8 cellular contexts compared by ENCODE assay signal in the genomic region with DNA sequence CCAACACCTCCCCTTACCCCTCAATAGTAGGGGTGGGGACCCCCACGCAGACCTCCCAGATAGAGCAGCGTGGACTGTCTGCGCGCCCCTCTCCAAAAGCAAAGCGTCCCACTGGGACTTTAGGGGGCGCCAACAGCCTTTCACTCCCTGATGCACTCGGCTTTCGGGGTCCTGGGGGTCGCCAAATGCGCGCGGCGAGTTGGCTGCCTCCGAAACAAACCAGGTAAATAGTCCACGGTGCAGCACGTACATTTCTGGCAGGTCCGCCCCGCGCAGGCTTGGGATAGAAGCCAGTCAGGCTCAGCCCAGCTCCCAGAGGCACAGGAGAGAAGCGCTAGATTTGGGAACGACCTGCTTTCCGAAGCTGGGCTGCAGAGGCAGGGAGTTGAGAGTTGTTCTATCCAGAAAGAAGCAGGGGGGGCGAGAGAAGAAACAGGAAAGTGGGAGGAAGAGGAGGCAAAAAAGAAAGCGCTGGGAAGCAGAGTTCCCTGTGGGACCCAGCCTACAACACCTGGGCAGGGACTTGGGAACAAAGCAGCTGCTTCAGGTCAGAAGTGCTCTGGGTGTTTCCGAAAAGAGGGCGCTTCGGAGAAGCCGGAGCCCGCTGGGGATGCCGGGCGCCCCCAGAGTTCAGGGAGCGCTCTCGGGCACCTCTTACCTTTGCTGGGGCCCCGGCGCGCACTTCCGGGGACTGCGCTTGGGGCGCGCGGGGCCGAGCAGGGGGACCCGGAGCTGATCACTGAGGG. TPM values are rescaled to one million over a fixed set of nuclear protein-coding genes. Genes with fewer than 3 reads are reported as not detected.
A peak's percentile ranks its signal among the peaks of the same experiment; 100 is the strongest.
DNase-seq lines count a peak whose midpoint lies in the region; ATAC-seq and TF ChIP-seq lines count a peak whose summit lies in the region.

No MANE protein-coding gene starts in this region.

- H3K36me3 ChIP-seq in A673 (ENCODE audit: insufficient read depth, low read length, poor library complexity, severe bottlenecking) (no peaks in the 10 kb centered on the region), Peyer's patch (no peaks in the 10 kb centered on the region)

- ATAC-seq in GM18909 (IDR thresholded peaks at IDR 0.05; ENCODE audit: poor library complexity, unreplicated experiment): peak; percentile 65
- peak; percentile 63 to 81 for ATAC-seq in naive thymus-derived CD8-positive, alpha-beta T cell
- ATAC-seq in GM18520 (IDR thresholded peaks at IDR 0.05; ENCODE audit: unreplicated experiment): no peak
- ATAC-seq in GM18519 (IDR thresholded peaks at IDR 0.05; ENCODE audit: low FRiP score, unreplicated experiment): no peak

- H3K9me3 ChIP-seq in A673 (ENCODE audit: low read depth, low read length, poor library complexity, severe bottlenecking) (no peaks in the 10 kb centered on the region), Peyer's patch (no peaks in the 10 kb centered on the region)

- H3K27me3 ChIP-seq in A673 (replicated peaks; ENCODE audit: insufficient read depth, low read depth, low read length, poor library complexity) (no peaks in the 10 kb centered on the region), Peyer's patch (no peaks in the 10 kb centered on the region)

- H3K4me3 Mint-ChIP-seq in naive thymus-derived CD8-positive, alpha-beta T cell: peak overlapping the region; percentile 78 to 96 (median 88)

- POLR2A ChIA-PET in A673 (lab: Charles Lee; ENCODE audit: low non-redundant PET): no interaction called here
- POLR2A ChIA-PET in naive thymus-derived CD8-positive, alpha-beta T cell (lab: Charles Lee): no interaction called here

- peak; percentile 68 for DNase-seq in A673 (ENCODE audit: low spot score)
- DNase-seq in Peyer's patch: peak in 2 of 3 donors; percentile 45 to 55
- DNase-seq in epithelial cell of prostate (ENCODE audit: low read depth, low spot score): no peak
- DNase-seq in naive thymus-derived CD8-positive, alpha-beta T cell: peak in 1 of 10 donors; percentile 4
- DNase-seq in superior temporal gyrus (ENCODE audit: extremely low spot score): no peak

- peaks cover 8 to 40% (median 23%) of the 10 kb centered on the region in 4 donors for H3K4me1 Mint-ChIP-seq in naive thymus-derived CD8-positive, alpha-beta T cell

- no TSS peak for BruUV-seq in A673 (replicated peaks; lab: Mats Ljungman, UMichigan)

- H3K27ac Mint-ChIP-seq in naive thymus-derived CD8-positive, alpha-beta T cell: peak overlapping the region in 2 of 10 donors; percentile 41 to 47

- TF ChIP-seq CTCF in A673 (conservative IDR thresholded peaks at IDR 0.05; ENCODE audit: low read depth, low read length) (peak; percentile 73), Peyer's patch (IDR thresholded peaks at IDR 0.05) (peak in 1 of 6 experiments; percentile 6)

- H3K27me3 Mint-ChIP-seq in naive thymus-derived CD8-positive, alpha-beta T cell: peaks cover 26 to 51% (median 46%) of the 10 kb centered on the region in 5 donors

- H3K4me1 ChIP-seq in A673 (ENCODE audit: insufficient read depth, low read length, poor library complexity, severe bottlenecking) (peaks cover 14% of the 10 kb centered on the region), Peyer's patch (peaks cover 0 to 4% (median 1%) of the 10 kb centered on the region in 4 donors)

- CTCF ChIA-PET in A673 (lab: Charles Lee): interaction anchor here (1.0 kb wide), 1 partner anchor 68 kb away, joined by 6 read pairs; no protein-coding TSS in a partner anchor

- no peaks in the 10 kb centered on the region for H3K36me3 Mint-ChIP-seq in naive thymus-derived CD8-positive, alpha-beta T cell

- H3K4me3 ChIP-seq in A673 (ENCODE audit: low read depth, low read length, poor library complexity, severe bottlenecking) (peak overlapping the region; percentile 61), Peyer's patch (peak overlapping the region; percentile 30 to 62 (median 43))

- peaks cover 0 to 2% (median 0%) of the 10 kb centered on the region in 9 donors for H3K9me3 Mint-ChIP-seq in naive thymus-derived CD8-positive, alpha-beta T cell

- H3K27ac ChIP-seq in A673 (ENCODE audit: low read depth, low read length, poor library complexity, severe bottlenecking): no peak overlapping the region
- peak overlapping the region in 3 of 4 donors; percentile 36 to 72 (median 48) for H3K27ac ChIP-seq in Peyer's patch
- peak overlapping the region; percentile 72 for H3K27ac ChIP-seq in epithelial cell of prostate

- intact Hi-C loops in A673 (cut with micrococcal nuclease; ENCODE audit: unreplicated experiment): loop anchor here (1.0 to 2.0 kb wide), 2 partner anchors 49 to 95 kb away; no protein-coding TSS in a partner anchor

- TF ChIP-seq POLR2A in Peyer's patch (IDR thresholded peaks at IDR 0.05): no peak

RNA-seq across cellular contexts. Expression of a gene that starts 0.5 kb away (rescaled TPM):
- total RNA-seq in A673 (2021): 4.0 and 4.3 TPM in 2 replicates
- 10 to 100 TPM in 1 of 4 donors, 1 to 10 TPM in 2, under 1 TPM in 1; 0.70 to 18.2 (median 5.8) TPM for total RNA-seq in Peyer's patch
- not detected for total RNA-seq in naive thymus-derived CD8-positive, alpha-beta T cell
- polyA plus RNA-seq in naive thymus-derived CD8-positive, alpha-beta T cell: 1 to 10 TPM in 1 of 3 donors, under 1 TPM in 2; 0.20 to 1.1 (median 0.68) TPM

Comparison
In these comparisons a context has a peak if more than half of its experiments do, and no peak if none do; other contexts are left out.
1. DNase-seq: peak in A673 (single experiment) and Peyer's patch (2 of 3); none in epithelial cell of prostate (single experiment) and superior temporal gyrus (single experiment).
2. ATAC-seq: peak in GM18909 (single experiment) and naive thymus-derived CD8-positive, alpha-beta T cell (2 of 2); none in GM18520 (single experiment) and GM18519 (single experiment).